Comparison of ENCODE assay signal across 11 cellular contexts in the genomic region with DNA sequence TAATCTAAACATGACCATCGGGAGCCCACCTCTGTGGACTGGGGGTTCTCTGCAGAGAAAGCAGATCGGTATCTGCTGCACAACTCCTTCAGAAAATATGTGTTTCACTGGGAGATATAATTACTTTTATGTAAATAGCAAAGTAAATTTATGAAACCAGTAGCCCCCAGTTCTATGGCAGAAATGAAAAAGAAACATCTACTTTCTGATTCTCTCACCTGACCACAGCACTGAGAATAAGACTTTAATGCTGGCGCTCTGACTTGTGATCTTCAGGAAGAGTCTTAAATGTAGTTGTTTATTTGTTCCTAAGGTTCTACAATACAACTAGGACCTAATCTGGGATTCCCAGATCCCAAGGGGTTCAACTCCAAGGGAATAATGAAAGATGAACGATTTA.
A peak's percentile ranks its signal among the peaks of the same experiment; 100 is the strongest.
DNase-seq lines count a peak whose midpoint lies in the region; ATAC-seq and TF ChIP-seq lines count a peak whose summit lies in the region.
"Had no signal": no experiment of that assay in that cellular context is flagged by ENCODE, and none has a peak within 500 bp of the region (broad histone marks: within the 10 kb centered on the region; RNA-seq: fewer than 3 reads in every experiment).

No MANE protein-coding gene starts in this region.

- H3K36me3 ChIP-seq in A673 (ENCODE audit: insufficient read depth, low read length, poor library complexity, severe bottlenecking), result no peaks in the 10 kb centered on the region
- H3K36me3 ChIP-seq in esophagus squamous epithelium, result no peaks in the 10 kb centered on the region

- BruUV-seq in A673 (replicated peaks; lab: Mats Ljungman, UMichigan), result no TSS peak

- ATAC-seq in GM18502 (IDR thresholded peaks at IDR 0.05; ENCODE audit: poor library complexity, unreplicated experiment) (peak; percentile 77), GM19468 (IDR thresholded peaks at IDR 0.05; ENCODE audit: extremely low read depth, unreplicated experiment) (peak; percentile 60), HG02884 (IDR thresholded peaks at IDR 0.05; ENCODE audit: unreplicated experiment) (peak; percentile 74), HG03520 (IDR thresholded peaks at IDR 0.05; ENCODE audit: unreplicated experiment) (peak; percentile 78)
- ATAC-seq: left colon had no signal

- no peaks in the 10 kb centered on the region for H3K27me3 ChIP-seq in A673 (replicated peaks; ENCODE audit: insufficient read depth, low read depth, low read length, poor library complexity)
- no peaks in the 10 kb centered on the region for H3K27me3 ChIP-seq in esophagus squamous epithelium

- H3K4me3 ChIP-seq in A673 (ENCODE audit: low read depth, low read length, poor library complexity, severe bottlenecking) (no peak overlapping the region), esophagus squamous epithelium (no peak overlapping the region)

- intact Hi-C loops in A673 (cut with micrococcal nuclease; ENCODE audit: unreplicated experiment) (no loop called here), esophagus squamous epithelium (cut with DNase I) (no loop called here)

- WGBS in esophagus squamous epithelium, 2 donors, result 55 to 79% methylated on average over 4 of the region's 4 CpGs

- TF ChIP-seq POLR2A in esophagus squamous epithelium (IDR thresholded peaks at IDR 0.05), result no peak

- H3K27ac ChIP-seq in A673 (ENCODE audit: low read depth, low read length, poor library complexity, severe bottlenecking), result no peak overlapping the region
- no peak overlapping the region for H3K27ac ChIP-seq in esophagus squamous epithelium

- TF ChIP-seq CTCF in A673 (conservative IDR thresholded peaks at IDR 0.05; ENCODE audit: low read depth, low read length) (no peak), esophagus squamous epithelium (IDR thresholded peaks at IDR 0.05) (no peak)

- H3K4me1 ChIP-seq in A673 (ENCODE audit: insufficient read depth, low read length, poor library complexity, severe bottlenecking) (no peaks in the 10 kb centered on the region), esophagus squamous epithelium (no peaks in the 10 kb centered on the region)

- CTCF ChIA-PET in A673 (lab: Charles Lee), result no interaction called here

- DNase-seq in A673 (ENCODE audit: low spot score) (no peak), NCI-H1930 (lab: John Stamatoyannopoulos, UW) (no peak), KG1 (lab: John Stamatoyannopoulos, UW) (no peak), esophagus squamous epithelium (lab: John Stamatoyannopoulos, UW) (no peak)
- DNase-seq: activated CD4-positive, alpha-beta T cell treated with anti-CD3 and anti-CD28 coated beads, Interleukin-2, amount 50 U/mL, for 1 hour; left colon; NCI-H524 treated with DMSO at 0.1 percent for 48 hours had no signal

- no peaks in the 10 kb centered on the region for H3K9me3 ChIP-seq in A673 (ENCODE audit: low read depth, low read length, poor library complexity, severe bottlenecking)
- H3K9me3 ChIP-seq in esophagus squamous epithelium, result no peaks in the 10 kb centered on the region

- POLR2A ChIA-PET in A673 (lab: Charles Lee; ENCODE audit: low non-redundant PET), result no interaction called here
